In genomic region chr7:146443102-146443501, GRCh38 we compare ENCODE assay signal across 25 cellular contexts.
A peak's percentile ranks its signal among the peaks of the same experiment; 100 is the strongest.
DNase-seq lines count a peak whose midpoint lies in the region; ATAC-seq, FAIRE-seq and TF ChIP-seq lines count a peak whose summit lies in the region.
"Had no signal": no experiment of that assay in that cellular context is flagged by ENCODE, and none has a peak within 500 bp of the region (broad histone marks: within the 10 kb centered on the region; RNA-seq: fewer than 3 reads in every experiment).

No MANE protein-coding gene starts in this region.

- no peak overlapping the region for H2BK20ac ChIP-seq in IMR-90 (ENCODE audit: low read depth, low read length)

- H3K36me3 ChIP-seq in HepG2 (replicated peaks in 1 of 2; ENCODE audit: control insufficient read depth in 1 of 2, insufficient read depth in 2 of 2, low read length in 2 of 2) (no peaks in the 10 kb centered on the region), right lobe of liver (no peaks in the 10 kb centered on the region), IMR-90 (ENCODE audit: control insufficient read depth, insufficient read depth, low read length) (no peaks in the 10 kb centered on the region), PC-9 (ENCODE audit: low read depth) (no peaks in the 10 kb centered on the region)
- H3K36me3 ChIP-seq: BE2C, BLaER1 had no signal

- no peak overlapping the region for H2AK9ac ChIP-seq in IMR-90 (replicated peaks; ENCODE audit: low read depth, low read length, poor library complexity)

- H3K4me3 ChIP-seq in HepG2 (replicated peaks in 1 of 3; ENCODE audit: insufficient read depth in 1 of 3, low read depth in 2 of 3, low read length in 3 of 3) (no peak overlapping the region), right lobe of liver (no peak overlapping the region), IMR-90 (ENCODE audit: insufficient read depth, low read depth, low read length) (no peak overlapping the region), PC-9 (no peak overlapping the region)
- H3K4me3 ChIP-seq: BLaER1, GM12878 had no signal

- no peak overlapping the region for H4K8ac ChIP-seq in IMR-90 (ENCODE audit: low read depth in 2 of 2, low read length in 2 of 2)

- H2BK120ac ChIP-seq in IMR-90 (ENCODE audit: low read depth, low read length): no peak overlapping the region

- H3K4me1 ChIP-seq in HepG2 (ENCODE audit: insufficient read depth, low read length): no peaks in the 10 kb centered on the region
- no peaks in the 10 kb centered on the region for H3K4me1 ChIP-seq in right lobe of liver
- H3K4me1 ChIP-seq in IMR-90 (ENCODE audit: control insufficient read depth, insufficient read depth, low read length): no peaks in the 10 kb centered on the region
- no peaks in the 10 kb centered on the region for H3K4me1 ChIP-seq in PC-9 (replicated peaks; ENCODE audit: insufficient read depth)
- H3K4me1 ChIP-seq: BE2C had no signal

- H3K23ac ChIP-seq in IMR-90 (ENCODE audit: low read depth, low read length): no peak overlapping the region

- H4K5ac ChIP-seq in IMR-90 (ENCODE audit: low read depth, low read length): no peak overlapping the region

- H3K79me1 ChIP-seq in IMR-90 (ENCODE audit: low read depth in 1 of 2, low read length in 2 of 2): no peaks in the 10 kb centered on the region

- H3K27me3 ChIP-seq in HepG2 (ENCODE audit: control insufficient read depth in 1 of 2, insufficient read depth in 2 of 2, low read length in 2 of 2) (no peaks in the 10 kb centered on the region), right lobe of liver (no peaks in the 10 kb centered on the region), IMR-90 (ENCODE audit: control insufficient read depth, insufficient read depth, low read length) (no peaks in the 10 kb centered on the region), PC-9 (ENCODE audit: insufficient read depth, low read depth) (no peaks in the 10 kb centered on the region)
- H3K27me3 ChIP-seq: BE2C, BLaER1 had no signal

- no peak overlapping the region for H3K4ac ChIP-seq in IMR-90 (ENCODE audit: low read depth, low read length)

- H3K27ac ChIP-seq in HepG2 (ENCODE audit: extremely low read length, insufficient read depth, low read length) (no peak overlapping the region), right lobe of liver (no peak overlapping the region), IMR-90 (ENCODE audit: insufficient read depth, low read length) (no peak overlapping the region), PC-9 (no peak overlapping the region)
- H3K27ac ChIP-seq: 22Rv1, BLaER1 had no signal

- no peak overlapping the region for H3K56ac ChIP-seq in IMR-90 (ENCODE audit: extremely low read depth, insufficient read depth, low read length)

- no peak overlapping the region for H3K18ac ChIP-seq in IMR-90 (ENCODE audit: low read depth, low read length)

- H3K79me2 ChIP-seq in HepG2 (ENCODE audit: insufficient read depth, low read length) (no peaks in the 10 kb centered on the region), PC-9 (ENCODE audit: low read depth) (no peaks in the 10 kb centered on the region)

- H2AK5ac ChIP-seq in IMR-90 (ENCODE audit: low read depth, low read length): no peak overlapping the region

- FAIRE-seq in HepG2 (lab: Jason Lieb, UNC): no peak
- FAIRE-seq: GM12878, GM19239 had no signal

- TF ChIP-seq CTCF in HepG2 (CRISPR knock-in tag; IDR thresholded peaks at IDR 0.05): no peak
- TF ChIP-seq CTCF in right lobe of liver (IDR thresholded peaks at IDR 0.05): no peak
- TF ChIP-seq CTCF in IMR-90 (conservative IDR thresholded peaks at IDR 0.05; ENCODE audit: low read depth, low read length): no peak
- TF ChIP-seq CTCF in PC-9 (conservative IDR thresholded peaks at IDR 0.05): no peak

- dilution Hi-C loops in IMR-90 (cut with HindIII; ENCODE audit: low sequenced_read_pairs, unreplicated experiment): no loop called here

- ATAC-seq in HepG2: no peak
- no peak for ATAC-seq in right lobe of liver
- ATAC-seq in IMR-90 (ENCODE audit: low read depth): no peak
- ATAC-seq: GM12878 had no signal

- TF ChIP-seq RAD21 in HepG2 (CRISPR knock-in tag; IDR thresholded peaks at IDR 0.05) (no peak), IMR-90 (IDR thresholded peaks at IDR 0.05; ENCODE audit: low read length) (no peak)

- 45% methylated on average over 9 of the region's 9 CpGs for WGBS in HepG2 (ENCODE audit: low lambda C conversion rate)
- 79% methylated on average over 9 of the region's 9 CpGs for WGBS in right lobe of liver (ENCODE audit: insufficient coverage, low coverage, low lambda C conversion rate, missing lambda C conversion rate)
- WGBS in IMR-90 (ENCODE audit: extremely low coverage in 2 of 2, insufficient read length in 1 of 2), 2 experiments: no CpG with 5 or more reads among the region's 9 CpGs

- no peaks in the 10 kb centered on the region for H3F3A ChIP-seq in PC-9 (ENCODE audit: insufficient read depth, low read depth)

- intact Hi-C loops in HepG2 (cut with micrococcal nuclease; ENCODE audit: unreplicated experiment) (no loop called here), right lobe of liver (cut with DNase I) (no loop called here), IMR-90 (cut with micrococcal nuclease) (no loop called here), PC-9 (cut with micrococcal nuclease; ENCODE audit: unreplicated experiment) (no loop called here)

- no peaks in the 10 kb centered on the region for H4K20me1 ChIP-seq in HepG2 (ENCODE audit: insufficient read depth, low read length)
- no peaks in the 10 kb centered on the region for H4K20me1 ChIP-seq in IMR-90 (ENCODE audit: insufficient read depth, low read length)
- no peaks in the 10 kb centered on the region for H4K20me1 ChIP-seq in PC-9 (ENCODE audit: insufficient read depth)
- H4K20me1 ChIP-seq: BLaER1 had no signal

- no peak overlapping the region for H3K14ac ChIP-seq in IMR-90 (replicated peaks; ENCODE audit: low read depth, low read length)

- POLR2A ChIA-PET in HepG2 (lab: Yijun Ruan, JAX): no interaction called here
- POLR2A ChIA-PET in IMR-90 (lab: Charles Lee; ENCODE audit: unreplicated experiment): no interaction called here
- POLR2A ChIA-PET in PC-9 (lab: Charles Lee; ENCODE audit: unreplicated experiment): no interaction called here

- H4K91ac ChIP-seq in IMR-90 (ENCODE audit: insufficient read depth, low read depth, low read length): no peak overlapping the region

- no peak overlapping the region for H3K4me2 ChIP-seq in HepG2 (ENCODE audit: low read depth, low read length)
- H3K4me2 ChIP-seq in IMR-90 (ENCODE audit: low read depth, low read length): no peak overlapping the region
- H3K4me2 ChIP-seq in PC-9: peak overlapping the region; percentile 61
- H3K4me2 ChIP-seq: BLaER1 had no signal

- H3K9me3 ChIP-seq in HepG2 (ENCODE audit: low read length) (peaks cover 49% of the 10 kb centered on the region), right lobe of liver (no peaks in the 10 kb centered on the region), IMR-90 (ENCODE audit: control insufficient read depth, insufficient read depth, low read length) (peaks cover 6% of the 10 kb centered on the region), PC-9 (ENCODE audit: insufficient read depth, low read depth) (no peaks in the 10 kb centered on the region)
- H3K9me3 ChIP-seq: BE2C had no signal

- no peaks in the 10 kb centered on the region for H3K9me1 ChIP-seq in IMR-90 (ENCODE audit: insufficient read depth, low read length)

- H2BK5ac ChIP-seq in IMR-90 (ENCODE audit: low read depth, low read length, poor library complexity, severe bottlenecking): no peak overlapping the region

- H2AFZ ChIP-seq in HepG2 (ENCODE audit: low read length) (no peak overlapping the region), IMR-90 (replicated peaks; ENCODE audit: low read length, poor library complexity) (no peak overlapping the region), PC-9 (no peak overlapping the region)

- no TSS peak for BruUV-seq in HepG2 (replicated peaks; lab: Mats Ljungman, UMichigan)
- BruUV-seq in IMR-90 (replicated peaks; lab: Mats Ljungman, UMichigan): no TSS peak
- BruUV-seq in PC-9 (replicated peaks; lab: Mats Ljungman, UMichigan): no TSS peak

- H3K9me2 ChIP-seq in PC-9 (ENCODE audit: insufficient read depth): no peaks in the 10 kb centered on the region

- in situ Hi-C loops in HepG2 (cut with HindIII; ENCODE audit: extremely low pct_ligation_motif_present, low pct_unique_long_range_greater_than_20kb): no loop called here
- in situ Hi-C loops in IMR-90 (cut with MboI; ENCODE audit: low sequenced_read_pairs): no loop called here

- no peak overlapping the region for H2BK15ac ChIP-seq in IMR-90 (ENCODE audit: low read depth, low read length)

- CTCF ChIA-PET in HepG2 (lab: Yijun Ruan, JAX; ENCODE audit: low intra/inter-chr PET ratio, low total read pairs) (no interaction called here), IMR-90 (lab: Yijun Ruan, JAX) (no interaction called here), PC-9 (lab: Charles Lee) (no interaction called here)

- no peak for DNase-seq in HepG2 (ENCODE audit: low spot score)
- DNase-seq in right lobe of liver: no peak
- no peak for DNase-seq in IMR-90
- DNase-seq in PC-9: no peak
- no peak for DNase-seq in NCI-H2107 (lab: John Stamatoyannopoulos, UW)
- DNase-seq in hypothalamus (lab: John Stamatoyannopoulos, UW): no peak
- no peak for DNase-seq in LoVo (ENCODE audit: low spot score)
- DNase-seq: ACHN; BE2C; C1 segment of cervical spinal cord; CD4-positive, alpha-beta memory T cell; CD4-positive, CD25-positive, alpha-beta regulatory T cell; CD8-positive, alpha-beta memory T cell; COR-L47; DMS 273 treated with DMSO at 0.1 percent for 48 hours; DMS153; DMS53; DMS79; DND-41; EL; GDM1 had no signal

- TF ChIP-seq POLR2A in HepG2 (IDR thresholded peaks at IDR 0.05; ENCODE audit: insufficient read depth in 1 of 2, low read depth in 2 of 2, low read length in 2 of 2): no peak
- no peak for TF ChIP-seq POLR2A in right lobe of liver (IDR thresholded peaks at IDR 0.05)
- TF ChIP-seq POLR2A in IMR-90 (IDR thresholded peaks at IDR 0.05; ENCODE audit: low read depth, low read length): no peak

- no peak overlapping the region for H3K9ac ChIP-seq in HepG2 (ENCODE audit: insufficient read depth, low read depth, low read length)
- H3K9ac ChIP-seq in IMR-90 (ENCODE audit: low read depth, low read length): no peak overlapping the region
- H3K9ac ChIP-seq: BLaER1 had no signal

- TF ChIP-seq EP300 in HepG2 (IDR thresholded peaks at IDR 0.05; ENCODE audit: low read depth in 2 of 2, low read length in 2 of 2) (no peak), HepG2 (CRISPR knock-in tag; IDR thresholded peaks at IDR 0.05; ENCODE audit: borderline replicate concordance) (no peak)

TF ChIP-seq in HepG2, 621 proteins besides CTCF, POLR2A, EP300 and RAD21 (continues in another document):
- peak; percentile 68 for TF ChIP-seq MAFF (IDR thresholded peaks at IDR 0.05; ENCODE audit: low read depth, low read length)
- TF ChIP-seq ZNF552 (CRISPR knock-in tag; IDR thresholded peaks at IDR 0.05; ENCODE audit: borderline replicate concordance): no peak

TF ChIP-seq in IMR-90, 13 proteins besides CTCF, POLR2A, EP300 and RAD21 (continues in another document):
- TF ChIP-seq RCOR1 (IDR thresholded peaks at IDR 0.05; ENCODE audit: insufficient replicate concordance, low read length) (no peak), MAFK (IDR thresholded peaks at IDR 0.05; ENCODE audit: low read depth, low read length) (peak; percentile 81), NFE2L2 (IDR thresholded peaks at IDR 0.05; ENCODE audit: low read depth, low read length) (no peak)
